26 cellular contexts compared by ENCODE assay signal in genomic region chr9:35708146-35708545, GRCh38. TPM values are rescaled to one million over a fixed set of nuclear protein-coding genes. Genes with fewer than 3 reads are reported as not detected.
"Had no signal": no experiment of that assay in that cellular context is flagged by ENCODE, and none has a peak within 500 bp of the region (broad histone marks: within the 10 kb centered on the region; RNA-seq: fewer than 3 reads in every experiment).

No MANE protein-coding gene starts in this region.

- H3K27ac ChIP-seq: breast epithelium, left lung, neural progenitor cell, prostate gland, right atrium auricular region, transverse colon, uterus, WERI-Rb-1 had no signal

- H2AFZ ChIP-seq: neural progenitor cell had no signal

- H3K4me1 Mint-ChIP-seq: activated naive CD4-positive, alpha-beta T cell treated with anti-CD3 and anti-CD28 coated beads, Interleukin-2, amount 50 U/mL, for 24 hours; neural progenitor cell had no signal

- FAIRE-seq: TTC549 had no signal

- H3K36me3 ChIP-seq: neural progenitor cell, uterus had no signal

- H3K27me3 ChIP-seq: breast epithelium, left lung, neural progenitor cell, right atrium auricular region, transverse colon, uterus had no signal

- H3K27me3 Mint-ChIP-seq: activated naive CD4-positive, alpha-beta T cell treated with anti-CD3 and anti-CD28 coated beads, Interleukin-2, amount 50 U/mL, for 24 hours; naive B cell; stimulated activated naive CD8-positive, alpha-beta T cell treated with anti-CD3 and anti-CD28 coated beads, Interleukin-15, Interleukin-2, amounts not matched to agents 100 ng/mL and 50 ng/mL, for 24 hours had no signal

- ATAC-seq: left lung had no signal

- H3K9ac ChIP-seq: neural progenitor cell, SK-N-SH had no signal

- H3K27ac Mint-ChIP-seq: activated T-helper 1 cell treated with anti-CD3 and anti-CD28 coated beads, Interleukin-12 subunit alpha, Interleukin-12 subunit beta, Interleukin-2, Interleukin-4 antibody, amounts not matched to agents 30 ng/mL and 10 ng/mL and 1 ng/mL, durations not matched to agents 14 hours and 24 hours and 36 hours; neural progenitor cell had no signal

- DNase-seq: activated CD4-positive, CD25-positive, alpha-beta regulatory T cell treated with anti-CD3 and anti-CD28 coated beads, Interleukin-2, amount 50 U/mL, for 72 hours; activated CD8-positive, alpha-beta memory T cell treated with anti-CD3 and anti-CD28 coated beads, Interleukin-2, amount 50 U/mL, for 48 hours; activated gamma-delta T cell treated with Interleukin-2 at 50 U/mL for 16 hours; cerebellar nuclear complex; cortex of kidney; foreskin melanocyte; hippocampal formation; kidney glomerular epithelial cell; left lung; naive B cell; SK-N-SH; stimulated activated CD4-positive, alpha-beta T cell treated with anti-CD3 and anti-CD28 coated beads, Interleukin-4, amount 100 ng/mL, for 24 hours; transverse colon; uterus; WERI-Rb-1 had no signal

- H3K4me2 ChIP-seq: neural progenitor cell, SK-N-SH had no signal

- H3K9me3 Mint-ChIP-seq: activated naive CD4-positive, alpha-beta T cell treated with anti-CD3 and anti-CD28 coated beads, Interleukin-2, amount 50 U/mL, for 24 hours; activated T-helper 1 cell treated with anti-CD3 and anti-CD28 coated beads, Interleukin-12 subunit alpha, Interleukin-12 subunit beta, Interleukin-2, Interleukin-4 antibody, amounts not matched to agents 30 ng/mL and 10 ng/mL and 1 ng/mL, durations not matched to agents 14 hours and 24 hours and 36 hours; naive B cell; neural progenitor cell; stimulated activated naive CD8-positive, alpha-beta T cell treated with anti-CD3 and anti-CD28 coated beads, Interleukin-15, Interleukin-2, amounts not matched to agents 100 ng/mL and 50 ng/mL, for 24 hours had no signal

- H3K4me1 ChIP-seq: breast epithelium, left lung, neural progenitor cell, prostate gland, transverse colon, uterus had no signal

- H3K4me3 ChIP-seq: breast epithelium, left lung, lung, neural progenitor cell, prostate gland, right atrium auricular region, transverse colon, uterus had no signal

- H3K9me3 ChIP-seq: breast epithelium, left lung, prostate gland, right atrium auricular region, SK-N-SH, transverse colon, uterus had no signal

- H3K4me3 Mint-ChIP-seq: activated naive CD4-positive, alpha-beta T cell treated with anti-CD3 and anti-CD28 coated beads, Interleukin-2, amount 50 U/mL, for 24 hours; activated T-helper 1 cell treated with anti-CD3 and anti-CD28 coated beads, Interleukin-12 subunit alpha, Interleukin-12 subunit beta, Interleukin-2, Interleukin-4 antibody, amounts not matched to agents 30 ng/mL and 10 ng/mL and 1 ng/mL, durations not matched to agents 14 hours and 24 hours and 36 hours; neural progenitor cell; stimulated activated naive CD8-positive, alpha-beta T cell treated with anti-CD3 and anti-CD28 coated beads, Interleukin-15, Interleukin-2, amounts not matched to agents 100 ng/mL and 50 ng/mL, for 24 hours had no signal

RNA-seq across cellular contexts. Expression of gene CA9, which starts 34.4 kb away (rescaled TPM):
- total RNA-seq: activated T-helper 1 cell treated with anti-CD3 and anti-CD28 coated beads, Interleukin-12 subunit alpha, Interleukin-12 subunit beta, Interleukin-2, Interleukin-4 antibody, amounts not matched to agents 30 ng/mL and 10 ng/mL and 1 ng/mL, durations not matched to agents 14 hours and 24 hours and 36 hours; mesenteric fat pad; osteoblast; prostate gland; transverse colon had no signal
